Comparison of ENCODE assay signal across 17 cellular contexts in genomic region chr1:154429118-154429517, GRCh38. TPM values are rescaled to one million over a fixed set of nuclear protein-coding genes. Genes with fewer than 3 reads are reported as not detected.
DNase-seq lines count a peak whose midpoint lies in the region; ATAC-seq and TF ChIP-seq lines count a peak whose summit lies in the region.
"Had no signal": no experiment of that assay in that cellular context is flagged by ENCODE, and none has a peak within 500 bp of the region (broad histone marks: within the 10 kb centered on the region; RNA-seq: fewer than 3 reads in every experiment).

No MANE protein-coding gene starts in this region.

- no peak overlapping the region for H2AFZ ChIP-seq in neuronal stem cell (ENCODE audit: low read length)

- H3K4me1 ChIP-seq in left ventricle myocardium inferior (peaks cover 87% of the 10 kb centered on the region), gastroesophageal sphincter (peaks cover 26 to 100% (median 55%) of the 10 kb centered on the region in 3 donors), neuronal stem cell (ENCODE audit: control insufficient read depth in 2 of 2, insufficient read depth in 1 of 2, low read depth in 1 of 2, low read length in 2 of 2) (peaks cover 6 to 32% of the 10 kb centered on the region in 2 donors), uterus (peaks cover 28 to 34% of the 10 kb centered on the region in 2 donors), A673 (ENCODE audit: insufficient read depth, low read length, poor library complexity, severe bottlenecking) (peaks cover 1% of the 10 kb centered on the region)

- TF ChIP-seq EP300 in gastroesophageal sphincter (IDR thresholded peaks at IDR 0.05): no peak

- peaks cover 3% of the 10 kb centered on the region for H3K36me3 ChIP-seq in left ventricle myocardium inferior
- H3K36me3 ChIP-seq in gastroesophageal sphincter: peaks cover 0 to 22% of the 10 kb centered on the region in 2 donors
- no peaks in the 10 kb centered on the region for H3K36me3 ChIP-seq in neuronal stem cell (replicated peaks in 1 of 2; ENCODE audit: control insufficient read depth in 2 of 2, insufficient read depth in 2 of 2, low read length in 2 of 2)
- no peaks in the 10 kb centered on the region for H3K36me3 ChIP-seq in uterus
- no peaks in the 10 kb centered on the region for H3K36me3 ChIP-seq in A673 (ENCODE audit: insufficient read depth, low read length, poor library complexity, severe bottlenecking)

- no peak overlapping the region for H3K27ac Mint-ChIP-seq in activated naive CD8-positive, alpha-beta T cell treated with anti-CD3 and anti-CD28 coated beads for 36 hours

- H3K79me1 ChIP-seq in neuronal stem cell (ENCODE audit: low read depth, low read length): no peaks in the 10 kb centered on the region

- no peak overlapping the region for H3K4me2 ChIP-seq in neuronal stem cell (ENCODE audit: insufficient read depth, low read length, poor library complexity, severe bottlenecking)
- H3K4me2 ChIP-seq: A549 had no signal

- H3K9me3 ChIP-seq in left ventricle myocardium inferior (replicated peaks) (no peaks in the 10 kb centered on the region), gastroesophageal sphincter (no peaks in the 10 kb centered on the region), neuronal stem cell (replicated peaks in 1 of 2; ENCODE audit: control insufficient read depth in 2 of 2, insufficient read depth in 1 of 2, low read depth in 1 of 2, low read length in 2 of 2) (no peaks in the 10 kb centered on the region), uterus (no peaks in the 10 kb centered on the region), A673 (ENCODE audit: low read depth, low read length, poor library complexity, severe bottlenecking) (no peaks in the 10 kb centered on the region)
- H3K9me3 ChIP-seq: A549 had no signal

- peaks cover 43% of the 10 kb centered on the region for H3K4me1 Mint-ChIP-seq in activated naive CD8-positive, alpha-beta T cell treated with anti-CD3 and anti-CD28 coated beads for 36 hours

- 73% methylated on average over 5 of the region's 15 CpGs; no CpG with 5 or more reads in 1 of the 2 donors for WGBS in gastroesophageal sphincter (ENCODE audit: low coverage in 1 of 2), 2 donors
- no CpG with 5 or more reads among the region's 15 CpGs for WGBS in neuronal stem cell (ENCODE audit: extremely low coverage in 2 of 2, insufficient read length in 2 of 2, insufficient replicate concordance in 1 of 2), 2 donors

- TF ChIP-seq CTCF in left ventricle myocardium inferior (IDR thresholded peaks at IDR 0.05; ENCODE audit: borderline replicate concordance) (no peak), gastroesophageal sphincter (IDR thresholded peaks at IDR 0.05) (no peak), uterus (IDR thresholded peaks at IDR 0.05) (no peak), A673 (conservative IDR thresholded peaks at IDR 0.05; ENCODE audit: low read depth, low read length) (no peak)

- intact Hi-C loops in left ventricle myocardium inferior (cut with micrococcal nuclease) (no loop called here), left cardiac atrium (cut with DNase I) (no loop called here), uterus (cut with DNase I; ENCODE audit: low total_unique reads) (no loop called here), A673 (cut with micrococcal nuclease; ENCODE audit: unreplicated experiment) (no loop called here)

- H3K4me3 Mint-ChIP-seq in activated naive CD8-positive, alpha-beta T cell treated with anti-CD3 and anti-CD28 coated beads for 36 hours: no peak overlapping the region
- H3K4me3 Mint-ChIP-seq: activated CD4-positive, alpha-beta memory T cell treated with anti-CD3 and anti-CD28 coated beads for 36 hours; natural killer cell treated with Interleukin-12 subunit alpha and Interleukin-12 subunit beta and Interleukin-15 and Interleukin-18, amount 100 ng/mL, for 72 hours had no signal

- H2BK120ac ChIP-seq in neuronal stem cell (ENCODE audit: low read depth, low read length): peak overlapping the region; percentile 81

- no peak overlapping the region for H3K9ac ChIP-seq in neuronal stem cell (ENCODE audit: low read depth, low read length, poor library complexity)

- POLR2A ChIA-PET in A673 (lab: Charles Lee; ENCODE audit: low non-redundant PET): no interaction called here

- ATAC-seq in left cardiac atrium: no peak
- ATAC-seq in gastroesophageal sphincter: no peak
- ATAC-seq: A549; left colon; natural killer cell treated with Interleukin-12 subunit alpha and Interleukin-12 subunit beta and Interleukin-15 and Interleukin-18, amount 100 ng/mL, for 72 hours had no signal

- no TSS peak for BruUV-seq in A673 (replicated peaks; lab: Mats Ljungman, UMichigan)

- H4K8ac ChIP-seq in neuronal stem cell (ENCODE audit: low read depth, low read length): peak overlapping the region; percentile 24

- DNase-seq in left ventricle myocardium inferior (no peak), left cardiac atrium (no peak), neuronal stem cell (ENCODE audit: low spot score) (no peak), uterus (no peak), ACHN (no peak), A673 (ENCODE audit: low spot score) (no peak)
- DNase-seq in activated naive CD8-positive, alpha-beta T cell treated with anti-CD3 and anti-CD28 coated beads for 36 hours: no peak
- DNase-seq: activated CD4-positive, alpha-beta memory T cell treated with anti-CD3 and anti-CD28 coated beads for 36 hours; cerebellar nuclear complex; GF-D8; left colon; MM.1S; NCI-H2029 treated with DMSO at 0.1 percent for 48 hours; NCI-H526 had no signal

- H3K4me3 ChIP-seq in left ventricle myocardium inferior (no peak overlapping the region), gastroesophageal sphincter (no peak overlapping the region), neuronal stem cell (ENCODE audit: low read length in 2 of 2) (no peak overlapping the region), uterus (no peak overlapping the region), A673 (ENCODE audit: low read depth, low read length, poor library complexity, severe bottlenecking) (no peak overlapping the region)
- H3K4me3 ChIP-seq: A549 had no signal

- peak overlapping the region; percentile 75 for H3K18ac ChIP-seq in neuronal stem cell (ENCODE audit: low read length)

- CTCF ChIA-PET in A673 (lab: Charles Lee): no interaction called here

- TF ChIP-seq POLR2A in gastroesophageal sphincter (IDR thresholded peaks at IDR 0.05) (no peak), uterus (IDR thresholded peaks at IDR 0.05) (no peak)

- peak overlapping the region; percentile 48 for H2AK5ac ChIP-seq in neuronal stem cell (ENCODE audit: low read depth, low read length)

- H2BK15ac ChIP-seq in neuronal stem cell (ENCODE audit: low read length): no peak overlapping the region

- no peaks in the 10 kb centered on the region for H3K27me3 ChIP-seq in left ventricle myocardium inferior (ENCODE audit: low read depth)
- no peaks in the 10 kb centered on the region for H3K27me3 ChIP-seq in gastroesophageal sphincter
- no peaks in the 10 kb centered on the region for H3K27me3 ChIP-seq in neuronal stem cell (ENCODE audit: control insufficient read depth in 3 of 3, insufficient read depth in 3 of 3, low read depth in 1 of 3, low read length in 3 of 3)
- H3K27me3 ChIP-seq in uterus: no peaks in the 10 kb centered on the region
- no peaks in the 10 kb centered on the region for H3K27me3 ChIP-seq in A673 (replicated peaks; ENCODE audit: insufficient read depth, low read depth, low read length, poor library complexity)

- H3K27ac ChIP-seq in left ventricle myocardium inferior (replicated peaks): peak overlapping the region; percentile 85
- H3K27ac ChIP-seq in gastroesophageal sphincter: peak overlapping the region; percentile 55 to 97 (median 88)
- H3K27ac ChIP-seq in neuronal stem cell (replicated peaks; ENCODE audit: low read length): no peak overlapping the region
- H3K27ac ChIP-seq in uterus: peak overlapping the region; percentile 58 to 93
- H3K27ac ChIP-seq in A673 (ENCODE audit: low read depth, low read length, poor library complexity, severe bottlenecking): no peak overlapping the region
- H3K27ac ChIP-seq: A549 had no signal

- no peak overlapping the region for H2BK12ac ChIP-seq in neuronal stem cell (ENCODE audit: low read length)

- peak overlapping the region; percentile 48 for H3K23ac ChIP-seq in neuronal stem cell (ENCODE audit: low read depth, low read length, poor library complexity)

- H2BK5ac ChIP-seq in neuronal stem cell (ENCODE audit: low read length): no peak overlapping the region

- H3K36me3 Mint-ChIP-seq in activated naive CD8-positive, alpha-beta T cell treated with anti-CD3 and anti-CD28 coated beads for 36 hours: peaks cover 3% of the 10 kb centered on the region
- H3K36me3 Mint-ChIP-seq: natural killer cell treated with Interleukin-12 subunit alpha and Interleukin-12 subunit beta and Interleukin-15 and Interleukin-18, amount 100 ng/mL, for 72 hours had no signal

- no peaks in the 10 kb centered on the region for H3K9me3 Mint-ChIP-seq in activated naive CD8-positive, alpha-beta T cell treated with anti-CD3 and anti-CD28 coated beads for 36 hours
- H3K9me3 Mint-ChIP-seq: activated CD4-positive, alpha-beta memory T cell treated with anti-CD3 and anti-CD28 coated beads for 36 hours; natural killer cell treated with Interleukin-12 subunit alpha and Interleukin-12 subunit beta and Interleukin-15 and Interleukin-18, amount 100 ng/mL, for 72 hours had no signal

- H3K4ac ChIP-seq in neuronal stem cell (ENCODE audit: low read length): no peak overlapping the region

- in situ Hi-C loops in ACHN (cut with HindIII; ENCODE audit: low pct_ligation_motif_present, low pct_unique_long_range_greater_than_20kb, low sequenced_read_pairs): no loop called here

- H3K27me3 Mint-ChIP-seq in activated naive CD8-positive, alpha-beta T cell treated with anti-CD3 and anti-CD28 coated beads for 36 hours: no peaks in the 10 kb centered on the region
- H3K27me3 Mint-ChIP-seq: activated CD4-positive, alpha-beta memory T cell treated with anti-CD3 and anti-CD28 coated beads for 36 hours; natural killer cell treated with Interleukin-12 subunit alpha and Interleukin-12 subunit beta and Interleukin-15 and Interleukin-18, amount 100 ng/mL, for 72 hours had no signal

- H4K91ac ChIP-seq in neuronal stem cell (ENCODE audit: low read depth, low read length, poor library complexity): no peak overlapping the region

- H3K14ac ChIP-seq in neuronal stem cell (ENCODE audit: low read length): peak overlapping the region; percentile 51

RNA-seq across cellular contexts. Expression of gene IL6R, which starts 24.0 kb away (rescaled TPM):
- total RNA-seq in left ventricle myocardium inferior: 10.5 TPM
- 10 to 100 TPM; 11.2 to 11.4 TPM for total RNA-seq in left cardiac atrium
- 10 to 100 TPM; 44.7 to 59.4 (median 55.5) TPM for total RNA-seq in gastroesophageal sphincter
- polyA plus RNA-seq in neuronal stem cell (2013, experiment 1 of 2): 0.08 TPM
- 0.10 TPM for polyA plus RNA-seq in neuronal stem cell (2013, experiment 2 of 2)
- 10 to 100 TPM in 3 of 4 donors, 1 to 10 TPM in 1; 9.7 to 28.2 (median 17.1) TPM for total RNA-seq in uterus
- total RNA-seq in activated naive CD8-positive, alpha-beta T cell treated with anti-CD3 and anti-CD28 coated beads for 36 hours: 1 to 10 TPM; 2.3 to 2.4 TPM
- 1.6 and 1.9 TPM in 2 replicates for total RNA-seq in A673 (2021)

Comparison
In these comparisons a context has a peak if more than half of its experiments do, and no peak if none do; other contexts are left out.
1. H3K27ac ChIP-seq: peak in left ventricle myocardium inferior (single experiment), gastroesophageal sphincter (4 of 4) and uterus (2 of 2); none in neuronal stem cell (single experiment) and A673 (single experiment).